23 cellular contexts compared by ENCODE assay signal in genomic region chr7:7745966-7746365, GRCh38.
"Had no signal": no experiment of that assay in that cellular context is flagged by ENCODE, and none has a peak within 500 bp of the region (broad histone marks: within the 10 kb centered on the region; RNA-seq: fewer than 3 reads in every experiment).

No MANE protein-coding gene starts in this region.

- H3K27ac Mint-ChIP-seq: activated CD4-positive, alpha-beta memory T cell treated with anti-CD3 and anti-CD28 coated beads for 36 hours; activated naive CD4-positive, alpha-beta T cell treated with anti-CD3 and anti-CD28 coated beads for 36 hours; activated naive CD8-positive, alpha-beta T cell treated with anti-CD3 and anti-CD28 coated beads, Interleukin-2, amount 10 ng/mL, durations not matched to agents 7 days and 5 days; naive thymus-derived CD8-positive, alpha-beta T cell; T-cell; T-helper 2 cell treated with Interferon-gamma antibody and Interleukin-4, amounts not matched to agents 5 μg/mL and 100 μg/mL, for 36 hours had no signal

- H3K9me3 ChIP-seq: breast epithelium, heart right ventricle, ovary, prostate gland, suprapubic skin, tibial nerve had no signal

- ATAC-seq: naive thymus-derived CD8-positive, alpha-beta T cell; stimulated activated naive CD8-positive, alpha-beta T cell treated with anti-CD3 and anti-CD28 coated beads, Interleukin-15, amount 100 ng/mL, for 72 hours; T-cell had no signal

- H3K9me3 Mint-ChIP-seq: activated CD4-positive, alpha-beta memory T cell treated with anti-CD3 and anti-CD28 coated beads for 36 hours; activated naive CD4-positive, alpha-beta T cell treated with anti-CD3 and anti-CD28 coated beads for 36 hours; activated naive CD8-positive, alpha-beta T cell treated with anti-CD3 and anti-CD28 coated beads, Interleukin-2, amount 10 ng/mL, durations not matched to agents 7 days and 5 days; naive thymus-derived CD8-positive, alpha-beta T cell; stimulated activated naive CD8-positive, alpha-beta T cell treated with anti-CD3 and anti-CD28 coated beads, Interleukin-15, amount 100 ng/mL, for 72 hours; T-cell; T-helper 2 cell treated with Interferon-gamma antibody and Interleukin-4, amounts not matched to agents 5 μg/mL and 100 μg/mL, for 36 hours had no signal

- H3K27me3 Mint-ChIP-seq: activated CD4-positive, alpha-beta memory T cell treated with anti-CD3 and anti-CD28 coated beads for 36 hours; activated naive CD8-positive, alpha-beta T cell treated with anti-CD3 and anti-CD28 coated beads, Interleukin-2, amount 10 ng/mL, durations not matched to agents 7 days and 5 days; naive thymus-derived CD8-positive, alpha-beta T cell; stimulated activated naive CD8-positive, alpha-beta T cell treated with anti-CD3 and anti-CD28 coated beads, Interleukin-15, amount 100 ng/mL, for 72 hours; T-cell had no signal

- H3K4me3 Mint-ChIP-seq: activated CD4-positive, alpha-beta memory T cell treated with anti-CD3 and anti-CD28 coated beads for 36 hours; activated naive CD4-positive, alpha-beta T cell treated with anti-CD3 and anti-CD28 coated beads for 36 hours; activated naive CD8-positive, alpha-beta T cell treated with anti-CD3 and anti-CD28 coated beads, Interleukin-2, amount 10 ng/mL, durations not matched to agents 7 days and 5 days; naive thymus-derived CD8-positive, alpha-beta T cell; stimulated activated naive CD8-positive, alpha-beta T cell treated with anti-CD3 and anti-CD28 coated beads, Interleukin-15, amount 100 ng/mL, for 72 hours; T-cell; T-helper 2 cell treated with Interferon-gamma antibody and Interleukin-4, amounts not matched to agents 5 μg/mL and 100 μg/mL, for 36 hours had no signal

- H3K4me1 ChIP-seq: breast epithelium, prostate gland, suprapubic skin had no signal

- H3K36me3 ChIP-seq: breast epithelium, heart right ventricle, ovary, prostate gland, suprapubic skin, tibial nerve had no signal

- H3K27ac ChIP-seq: breast epithelium, coronary artery, ovary, prostate gland, suprapubic skin, tibial nerve had no signal

- DNase-seq: activated CD4-positive, alpha-beta memory T cell treated with anti-CD3 and anti-CD28 coated beads for 36 hours; activated CD4-positive, alpha-beta T cell treated with anti-CD3 and anti-CD28 coated beads for 4 hours; activated effector memory CD4-positive, alpha-beta T cell treated with Interleukin-2 at 50 U/mL for 16 hours; activated naive CD4-positive, alpha-beta T cell treated with anti-CD3 and anti-CD28 coated beads for 36 hours; activated naive CD8-positive, alpha-beta T cell treated with anti-CD3 and anti-CD28 coated beads, Interleukin-2, amount 10 ng/mL, durations not matched to agents 7 days and 5 days; activated T-cell treated with anti-CD3 and anti-CD28 coated beads, Interleukin-2, amount 50 U/mL, for 48 hours; amniotic stem cell; cerebellar nuclear complex; heart right ventricle; islet precursor cell; naive thymus-derived CD8-positive, alpha-beta T cell; ovary; stimulated activated CD4-positive, alpha-beta T cell treated with anti-CD3 and anti-CD28 coated beads, Interleukin-12 subunit alpha, Interleukin-12 subunit beta, amount 100 ng/mL, for 4 hours; stimulated activated CD4-positive, alpha-beta T cell treated with anti-CD3 and anti-CD28 coated beads, Interleukin-4, amount 100 ng/mL, for 4 hours; stimulated activated naive CD8-positive, alpha-beta T cell treated with anti-CD3 and anti-CD28 coated beads, Interleukin-15, amount 100 ng/mL, for 72 hours; T-cell had no signal

- H3K4me3 ChIP-seq: breast epithelium, coronary artery, heart right ventricle, ovary, prostate gland, suprapubic skin, tibial nerve had no signal

- H3K27me3 ChIP-seq: breast epithelium, heart right ventricle, ovary, suprapubic skin, tibial nerve had no signal

- FAIRE-seq: TTC549 had no signal
